In genomic region chr17:48037924-48038323, GRCh38 we compare ENCODE assay signal across 10 cellular contexts. TPM values are rescaled to one million over a fixed set of nuclear protein-coding genes. Genes with fewer than 3 reads are reported as not detected.
DNase-seq lines count a peak whose midpoint lies in the region; ATAC-seq, FAIRE-seq and TF ChIP-seq lines count a peak whose summit lies in the region.
"Had no signal": no experiment of that assay in that cellular context is flagged by ENCODE, and none has a peak within 500 bp of the region (broad histone marks: within the 10 kb centered on the region; RNA-seq: fewer than 3 reads in every experiment).

No MANE protein-coding gene starts in this region.

- H3K27me3 Mint-ChIP-seq in T-helper 2 cell treated with Interferon-gamma antibody and Interleukin-4, amounts not matched to agents 5 μg/mL and 100 μg/mL, for 36 hours (ENCODE audit: low read depth): peaks cover 33% of the 10 kb centered on the region
- peaks cover 24% of the 10 kb centered on the region for H3K27me3 Mint-ChIP-seq in activated naive CD8-positive, alpha-beta T cell treated with anti-CD3 and anti-CD28 coated beads, Interleukin-2, amount 10 ng/mL, durations not matched to agents 7 days and 5 days

- DNase-seq in T-helper 2 cell treated with Interferon-gamma antibody and Interleukin-4, amounts not matched to agents 5 μg/mL and 100 μg/mL, for 36 hours (ENCODE audit: low spot score): no peak
- DNase-seq in T-helper 2 cell (no peak), kidney (no peak)
- peak; percentile 44 for DNase-seq in activated naive CD8-positive, alpha-beta T cell treated with anti-CD3 and anti-CD28 coated beads, Interleukin-2, amount 10 ng/mL, durations not matched to agents 7 days and 5 days

- H3K27ac Mint-ChIP-seq in T-helper 2 cell treated with Interferon-gamma antibody and Interleukin-4, amounts not matched to agents 5 μg/mL and 100 μg/mL, for 36 hours: peak overlapping the region; percentile 69
- H3K27ac Mint-ChIP-seq in activated naive CD8-positive, alpha-beta T cell treated with anti-CD3 and anti-CD28 coated beads, Interleukin-2, amount 10 ng/mL, durations not matched to agents 7 days and 5 days: peak overlapping the region; percentile 80

- peaks cover 2% of the 10 kb centered on the region for H3K36me3 Mint-ChIP-seq in T-helper 2 cell treated with Interferon-gamma antibody and Interleukin-4, amounts not matched to agents 5 μg/mL and 100 μg/mL, for 36 hours (ENCODE audit: low read depth)
- peaks cover 2% of the 10 kb centered on the region for H3K36me3 Mint-ChIP-seq in activated naive CD8-positive, alpha-beta T cell treated with anti-CD3 and anti-CD28 coated beads, Interleukin-2, amount 10 ng/mL, durations not matched to agents 7 days and 5 days

- POLR2A ChIA-PET in activated naive CD8-positive, alpha-beta T cell treated with anti-CD3 and anti-CD28 coated beads, Interleukin-2, amount 10 ng/mL, durations not matched to agents 7 days and 5 days (lab: Charles Lee): interaction anchor here (3.4 kb wide), 1 partner anchor 10 kb away, joined by 20 read pairs; the partner anchor contains the start of gene NFE2L1

- TF ChIP-seq CTCF in kidney (IDR thresholded peaks at IDR 0.05; ENCODE audit: borderline replicate concordance, extremely low read depth, insufficient read depth): no peak

- no peaks in the 10 kb centered on the region for H3K9me3 Mint-ChIP-seq in T-helper 2 cell treated with Interferon-gamma antibody and Interleukin-4, amounts not matched to agents 5 μg/mL and 100 μg/mL, for 36 hours
- no peaks in the 10 kb centered on the region for H3K9me3 Mint-ChIP-seq in activated naive CD8-positive, alpha-beta T cell treated with anti-CD3 and anti-CD28 coated beads, Interleukin-2, amount 10 ng/mL, durations not matched to agents 7 days and 5 days

- peaks cover 9 to 11% of the 10 kb centered on the region in 2 donors for H3K4me1 ChIP-seq in kidney (ENCODE audit: control insufficient read depth in 1 of 2, insufficient read depth in 1 of 2, low read depth in 1 of 2, low read length in 2 of 2)
- peaks cover 4% of the 10 kb centered on the region for H3K4me1 ChIP-seq in thymus (ENCODE audit: control insufficient read depth, insufficient read depth, low read length)

- H3K9me3 ChIP-seq in kidney (ENCODE audit: control insufficient read depth in 1 of 2, low read length in 2 of 2) (no peaks in the 10 kb centered on the region), thymus (ENCODE audit: control insufficient read depth) (no peaks in the 10 kb centered on the region)

- H3K27ac ChIP-seq in kidney (ENCODE audit: low read depth in 2 of 2, low read length in 2 of 2): no peak overlapping the region
- H3K27ac ChIP-seq in thymus (ENCODE audit: low read depth): no peak overlapping the region
- H3K27ac ChIP-seq: SK-N-MC had no signal

- peak overlapping the region; percentile 5 to 28 for H3K4me3 ChIP-seq in kidney (ENCODE audit: low read length in 2 of 2)
- H3K4me3 ChIP-seq in thymus (ENCODE audit: low read length): peak overlapping the region; percentile 60
- H3K4me3 ChIP-seq: SK-N-MC had no signal

- peak overlapping the region; percentile 86 for H3K4me3 Mint-ChIP-seq in T-helper 2 cell treated with Interferon-gamma antibody and Interleukin-4, amounts not matched to agents 5 μg/mL and 100 μg/mL, for 36 hours
- H3K4me3 Mint-ChIP-seq in activated naive CD8-positive, alpha-beta T cell treated with anti-CD3 and anti-CD28 coated beads, Interleukin-2, amount 10 ng/mL, durations not matched to agents 7 days and 5 days: peak overlapping the region; percentile 94

- H3K27me3 ChIP-seq in thymus (ENCODE audit: control insufficient read depth, insufficient read depth): peaks cover 24% of the 10 kb centered on the region

- H3K36me3 ChIP-seq in kidney (ENCODE audit: control insufficient read depth in 1 of 2, insufficient read depth in 2 of 2, low read length in 2 of 2): no peaks in the 10 kb centered on the region
- H3K36me3 ChIP-seq in thymus (ENCODE audit: control insufficient read depth, insufficient read depth): no peaks in the 10 kb centered on the region

- peaks cover 10% of the 10 kb centered on the region for H3K4me1 Mint-ChIP-seq in T-helper 2 cell treated with Interferon-gamma antibody and Interleukin-4, amounts not matched to agents 5 μg/mL and 100 μg/mL, for 36 hours (ENCODE audit: low read depth)
- peaks cover 13% of the 10 kb centered on the region for H3K4me1 Mint-ChIP-seq in activated naive CD8-positive, alpha-beta T cell treated with anti-CD3 and anti-CD28 coated beads, Interleukin-2, amount 10 ng/mL, durations not matched to agents 7 days and 5 days

- intact Hi-C loops in kidney (cut with DNase I): no loop called here

- WGBS in thymus: 26% methylated on average over 8 of the region's 8 CpGs

- peak overlapping the region in 1 of 2 donors; percentile 22 for H3K9ac ChIP-seq in kidney (ENCODE audit: low read length in 2 of 2)

- no peak for FAIRE-seq in kidney (lab: Jason Lieb, UNC)
- FAIRE-seq: frontal cortex had no signal

- no peak for ATAC-seq in activated naive CD8-positive, alpha-beta T cell treated with anti-CD3 and anti-CD28 coated beads, Interleukin-2, amount 10 ng/mL, durations not matched to agents 7 days and 5 days (ENCODE audit: low read depth)
- no peak for ATAC-seq in HG03342 (IDR thresholded peaks at IDR 0.05; ENCODE audit: unreplicated experiment)
- no peak for ATAC-seq in GM21515 (IDR thresholded peaks at IDR 0.05; ENCODE audit: unreplicated experiment)
- ATAC-seq in HG02981 (IDR thresholded peaks at IDR 0.05; ENCODE audit: unreplicated experiment): no peak

RNA-seq across cellular contexts. Expression of gene COPZ2, which starts 0.3 kb away (rescaled TPM):
- total RNA-seq in activated naive CD8-positive, alpha-beta T cell treated with anti-CD3 and anti-CD28 coated beads, Interleukin-2, amount 10 ng/mL, durations not matched to agents 7 days and 5 days: 1 to 10 TPM; 6.1 to 8.8 TPM
- 24.9 TPM for total RNA-seq in kidney
- polyA plus RNA-seq in kidney (ENCODE audit: insufficient read depth, low read depth, low replicate concordance) (38.2 TPM), thymus (16.3 TPM)

RNA-seq across cellular contexts. Expression of gene NFE2L1, which starts 10.2 kb away (rescaled TPM):
- total RNA-seq in activated naive CD8-positive, alpha-beta T cell treated with anti-CD3 and anti-CD28 coated beads, Interleukin-2, amount 10 ng/mL, durations not matched to agents 7 days and 5 days: 10 to 100 TPM; 62.2 to 63.1 TPM
- total RNA-seq in kidney: 254 TPM
- polyA plus RNA-seq in kidney (ENCODE audit: insufficient read depth, low read depth, low replicate concordance) (146 TPM), thymus (88.1 TPM)
